17 cellular contexts compared by ENCODE assay signal in genomic region chr7:34756025-34756437, GRCh38.
DNase-seq lines count a peak whose midpoint lies in the region; ATAC-seq and TF ChIP-seq lines count a peak whose summit lies in the region.
"Had no signal": no experiment of that assay in that cellular context is flagged by ENCODE, and none has a peak within 500 bp of the region (broad histone marks: within the 10 kb centered on the region; RNA-seq: fewer than 3 reads in every experiment).

No MANE protein-coding gene starts in this region.

- TF ChIP-seq CTCF in type B pancreatic cell (conservative IDR thresholded peaks at IDR 0.05) = no peak

- no peaks in the 10 kb centered on the region for H3K27me3 Mint-ChIP-seq in type B pancreatic cell

- H3K4me3 Mint-ChIP-seq in type B pancreatic cell = no peak overlapping the region
- H3K4me3 Mint-ChIP-seq: nephron progenitor cell had no signal

- H3K4me1 Mint-ChIP-seq in type B pancreatic cell (ENCODE audit: unreplicated experiment) = peaks cover 21% of the 10 kb centered on the region

- DNase-seq in NCI-H510A treated with DMSO at 0.1 percent for 48 hours (lab: John Stamatoyannopoulos, UW) = peak; percentile 18
- no peak for DNase-seq in NCI-H510A (lab: John Stamatoyannopoulos, UW)
- DNase-seq in NCI-H1436 (lab: John Stamatoyannopoulos, UW) = peak; percentile 72
- peak; percentile 48 for DNase-seq in astrocyte of the hippocampus (ENCODE audit: low read depth, low spot score)
- DNase-seq in type B pancreatic cell (ENCODE audit: extremely low spot score, unreplicated experiment) = no peak
- DNase-seq in occipital lobe (lab: John Stamatoyannopoulos, UW) = no peak
- DNase-seq: activated CD4-positive, CD25-positive, alpha-beta regulatory T cell; activated T-cell treated with anti-CD3 and anti-CD28 coated beads, Interleukin-2, amount 50 U/mL, for 1 hour; amniotic stem cell; kidney; nephron progenitor cell; SK-N-SH; spleen had no signal

- H3K27ac Mint-ChIP-seq in type B pancreatic cell = peak overlapping the region; percentile 20
- H3K27ac Mint-ChIP-seq: nephron progenitor cell had no signal

- no peaks in the 10 kb centered on the region for H3K9me3 Mint-ChIP-seq in type B pancreatic cell
- H3K9me3 Mint-ChIP-seq: nephron progenitor cell had no signal

- TF ChIP-seq POLR2A in GM18505 (IDR thresholded peaks at IDR 0.05; ENCODE audit: borderline replicate concordance, extremely low read depth, insufficient read depth, insufficient read length) = no peak

- ATAC-seq in GM18505 (IDR thresholded peaks at IDR 0.05; ENCODE audit: unreplicated experiment) (no peak), HG03565 (IDR thresholded peaks at IDR 0.05; ENCODE audit: unreplicated experiment) (no peak)
- ATAC-seq: gastroesophageal sphincter, K562 had no signal

- no peaks in the 10 kb centered on the region for H3K36me3 Mint-ChIP-seq in type B pancreatic cell

Comparison
In these comparisons a context has a peak if more than half of its experiments do, and no peak if none do; other contexts are left out.
1. DNase-seq: peak in NCI-H510A treated with DMSO at 0.1 percent for 48 hours (single experiment), NCI-H1436 (single experiment) and astrocyte of the hippocampus (single experiment); none in NCI-H510A (single experiment), type B pancreatic cell (single experiment) and occipital lobe (single experiment).